ENCODE assay signal across 8 cellular contexts in the genomic region with DNA sequence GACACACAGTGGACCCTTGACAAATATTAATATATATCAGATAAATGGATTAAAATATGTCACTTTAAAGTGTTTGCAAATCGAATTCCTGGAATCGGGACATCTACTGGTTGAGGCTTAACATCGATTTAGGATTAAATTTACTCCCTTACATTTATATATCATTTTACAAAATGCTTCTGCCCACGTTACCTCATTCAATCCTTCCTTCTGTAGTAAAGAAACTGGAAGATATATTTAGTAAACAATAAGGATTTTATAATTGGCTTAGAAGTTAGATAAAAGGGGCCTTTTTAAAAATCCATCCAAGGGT. TPM values are rescaled to one million over a fixed set of nuclear protein-coding genes. Genes with fewer than 3 reads are reported as not detected.
A peak's percentile ranks its signal among the peaks of the same experiment; 100 is the strongest.
DNase-seq lines count a peak whose midpoint lies in the region; ATAC-seq and TF ChIP-seq lines count a peak whose summit lies in the region.

No MANE protein-coding gene starts in this region.

- H3K9me3 ChIP-seq in BE2C = no peaks in the 10 kb centered on the region
- no peaks in the 10 kb centered on the region for H3K9me3 ChIP-seq in KOPT-K1 (ENCODE audit: insufficient read depth, low read length, poor library complexity, severe bottlenecking)
- H3K9me3 ChIP-seq in colonic mucosa = no peaks in the 10 kb centered on the region

- peak overlapping the region in 1 of 2 donors; percentile 92 for H3K9ac ChIP-seq in colonic mucosa (ENCODE audit: low read depth in 2 of 2, low read length in 2 of 2)

- H3K9me3 Mint-ChIP-seq in natural killer cell treated with Interleukin-12 subunit alpha and Interleukin-12 subunit beta and Interleukin-15 and Interleukin-18, amount 100 ng/mL, for 72 hours = no peaks in the 10 kb centered on the region

- H3K4me1 ChIP-seq in BE2C = no peaks in the 10 kb centered on the region; the same call in 1 of the 2 replicates
- no peaks in the 10 kb centered on the region for H3K4me1 ChIP-seq in colonic mucosa

- no peaks in the 10 kb centered on the region for H3K27me3 Mint-ChIP-seq in natural killer cell treated with Interleukin-12 subunit alpha and Interleukin-12 subunit beta and Interleukin-15 and Interleukin-18, amount 100 ng/mL, for 72 hours

- no peaks in the 10 kb centered on the region for H3K36me3 Mint-ChIP-seq in natural killer cell treated with Interleukin-12 subunit alpha and Interleukin-12 subunit beta and Interleukin-15 and Interleukin-18, amount 100 ng/mL, for 72 hours

- H3K36me3 ChIP-seq in BE2C (peaks cover 16% of the 10 kb centered on the region), KOPT-K1 (ENCODE audit: insufficient read depth, low read length) (peaks cover 23% of the 10 kb centered on the region), colonic mucosa (peaks cover 6% of the 10 kb centered on the region)

- H3K4me3 ChIP-seq in BE2C (ENCODE audit: low read depth, low read length) = peak overlapping the region; percentile 96
- H3K4me3 ChIP-seq in colonic mucosa = peak overlapping the region; percentile 97

- DNase-seq in BE2C (no peak), colonic mucosa (no peak), NCI-H1092 treated with DMSO at 0.1 percent for 48 hours (lab: John Stamatoyannopoulos, UW) (no peak), NCI-H748 treated with DMSO at 0.1 percent for 48 hours (lab: John Stamatoyannopoulos, UW) (no peak)
- no peak for DNase-seq in natural killer cell treated with Interleukin-12 subunit alpha and Interleukin-12 subunit beta and Interleukin-15 and Interleukin-18, amount 100 ng/mL, for 72 hours (ENCODE audit: low spot score)

- TF ChIP-seq CTCF in BE2C (IDR thresholded peaks at IDR 0.05; ENCODE audit: low read depth, low read length) = no peak
- TF ChIP-seq CTCF in colonic mucosa (IDR thresholded peaks at IDR 0.05) = no peak

- H3K27me3 ChIP-seq in BE2C = no peaks in the 10 kb centered on the region
- H3K27me3 ChIP-seq in colonic mucosa = no peaks in the 10 kb centered on the region

- ATAC-seq in natural killer cell treated with Interleukin-12 subunit alpha and Interleukin-12 subunit beta and Interleukin-15 and Interleukin-18, amount 100 ng/mL, for 72 hours = no peak
- ATAC-seq in GM19035 (IDR thresholded peaks at IDR 0.05; ENCODE audit: unreplicated experiment) (no peak), HG03460 (IDR thresholded peaks at IDR 0.05; ENCODE audit: unreplicated experiment) (no peak)

- H3K27ac ChIP-seq in KOPT-K1 (ENCODE audit: low read depth, low read length, poor library complexity, severe bottlenecking) (peak overlapping the region; percentile 85), colonic mucosa (peak overlapping the region; percentile 96)

- peak overlapping the region; percentile 95 for H3K4me3 Mint-ChIP-seq in natural killer cell treated with Interleukin-12 subunit alpha and Interleukin-12 subunit beta and Interleukin-15 and Interleukin-18, amount 100 ng/mL, for 72 hours

- peaks cover 15 to 20% of the 10 kb centered on the region in 2 donors for H3K4me1 Mint-ChIP-seq in natural killer cell treated with Interleukin-12 subunit alpha and Interleukin-12 subunit beta and Interleukin-15 and Interleukin-18, amount 100 ng/mL, for 72 hours (ENCODE audit: low read depth in 2 of 2)

- H3K27ac Mint-ChIP-seq in natural killer cell treated with Interleukin-12 subunit alpha and Interleukin-12 subunit beta and Interleukin-15 and Interleukin-18, amount 100 ng/mL, for 72 hours = peak overlapping the region; percentile 87 to 94

- intact Hi-C loops in colonic mucosa (cut with DNase I) = loop anchor here (10.0 kb wide), 1 partner anchor 129 kb away; no protein-coding TSS in a partner anchor

RNA-seq across cellular contexts. Expression of a gene that starts 1.3 kb away (rescaled TPM):
- 41.3 TPM for polyA plus RNA-seq in BE2C (2012; ENCODE audit: insufficient read depth, insufficient read length, low read depth)
- 10 to 100 TPM; 41.8 to 62.0 TPM for total RNA-seq in colonic mucosa
- 10 to 100 TPM; 39.0 to 63.5 TPM for total RNA-seq in natural killer cell treated with Interleukin-12 subunit alpha and Interleukin-12 subunit beta and Interleukin-15 and Interleukin-18, amount 100 ng/mL, for 72 hours

RNA-seq across cellular contexts. Expression of a gene that starts 27.5 kb away (rescaled TPM):
- 0.52 TPM for polyA plus RNA-seq in BE2C (2012; ENCODE audit: insufficient read depth, insufficient read length, low read depth)
- 1 to 10 TPM; 3.7 to 8.7 TPM for total RNA-seq in colonic mucosa
- total RNA-seq in natural killer cell treated with Interleukin-12 subunit alpha and Interleukin-12 subunit beta and Interleukin-15 and Interleukin-18, amount 100 ng/mL, for 72 hours = under 1 TPM; 0.08 to 0.12 TPM

RNA-seq across cellular contexts. Expression of a gene that starts 50.2 kb away (rescaled TPM):
- polyA plus RNA-seq in BE2C (2012; ENCODE audit: insufficient read depth, insufficient read length, low read depth) = 19.6 TPM
- 10 to 100 TPM; 20.7 to 21.2 TPM for total RNA-seq in colonic mucosa
- 10 to 100 TPM; 30.3 to 41.2 TPM for total RNA-seq in natural killer cell treated with Interleukin-12 subunit alpha and Interleukin-12 subunit beta and Interleukin-15 and Interleukin-18, amount 100 ng/mL, for 72 hours

Comparison
In these comparisons a context has a peak if more than half of its experiments do, and no peak if none do; other contexts are left out.
1. RNA of a gene that starts 27.5 kb away (total RNA-seq): 3.7 to 8.7 TPM in colonic mucosa; 0.08 to 0.12 TPM in natural killer cell treated with Interleukin-12 subunit alpha and Interleukin-12 subunit beta and Interleukin-15 and Interleukin-18, amount 100 ng/mL, for 72 hours; every median in the first group is over 4 times any median in the second.